8 cellular contexts compared by ENCODE assay signal in genomic region chr14:21846227-21846885, GRCh38.
DNase-seq lines count a peak whose midpoint lies in the region; ATAC-seq lines count a peak whose summit lies in the region.

No MANE protein-coding gene starts in this region.

- ATAC-seq in Right ventricle myocardium inferior (no peak), left cardiac atrium (no peak), HG03378 (IDR thresholded peaks at IDR 0.05; ENCODE audit: unreplicated experiment) (no peak)

- DNase-seq in Right ventricle myocardium inferior (ENCODE audit: missing footprints) (peak; percentile 74), left cardiac atrium (no peak), NCI-H748 (lab: John Stamatoyannopoulos, UW; ENCODE audit: unreplicated experiment) (peak; percentile 36), glomerular visceral epithelial cell (ENCODE audit: extremely low spot score) (peak; percentile 22), mesenteric fat pad (ENCODE audit: low spot score) (no peak)
- DNase-seq in activated CD8-positive, alpha-beta memory T cell treated with anti-CD3 and anti-CD28 coated beads, Interleukin-2, amount 50 U/mL, for 48 hours, result peak; percentile 85
- DNase-seq in stimulated activated CD4-positive, alpha-beta T cell treated with anti-CD3 and anti-CD28 coated beads, Interleukin-2, amount 100 ng/mL, for 4 hours (ENCODE audit: low read depth), result peak; percentile 55

- intact Hi-C loops in Right ventricle myocardium inferior (cut with DNase I), result no loop called here
- intact Hi-C loops in left cardiac atrium (cut with DNase I), result no loop called here

Comparison
In these comparisons a context has a peak if more than half of its experiments do, and no peak if none do; other contexts are left out.
1. DNase-seq: peak in Right ventricle myocardium inferior (single experiment), NCI-H748 (single experiment), activated CD8-positive, alpha-beta memory T cell treated with anti-CD3 and anti-CD28 coated beads, Interleukin-2, amount 50 U/mL, for 48 hours (single experiment), glomerular visceral epithelial cell (single experiment) and stimulated activated CD4-positive, alpha-beta T cell treated with anti-CD3 and anti-CD28 coated beads, Interleukin-2, amount 100 ng/mL, for 4 hours (single experiment); none in left cardiac atrium (single experiment) and mesenteric fat pad (single experiment).